ENCODE assay signal across 8 cellular contexts in the genomic region with DNA sequence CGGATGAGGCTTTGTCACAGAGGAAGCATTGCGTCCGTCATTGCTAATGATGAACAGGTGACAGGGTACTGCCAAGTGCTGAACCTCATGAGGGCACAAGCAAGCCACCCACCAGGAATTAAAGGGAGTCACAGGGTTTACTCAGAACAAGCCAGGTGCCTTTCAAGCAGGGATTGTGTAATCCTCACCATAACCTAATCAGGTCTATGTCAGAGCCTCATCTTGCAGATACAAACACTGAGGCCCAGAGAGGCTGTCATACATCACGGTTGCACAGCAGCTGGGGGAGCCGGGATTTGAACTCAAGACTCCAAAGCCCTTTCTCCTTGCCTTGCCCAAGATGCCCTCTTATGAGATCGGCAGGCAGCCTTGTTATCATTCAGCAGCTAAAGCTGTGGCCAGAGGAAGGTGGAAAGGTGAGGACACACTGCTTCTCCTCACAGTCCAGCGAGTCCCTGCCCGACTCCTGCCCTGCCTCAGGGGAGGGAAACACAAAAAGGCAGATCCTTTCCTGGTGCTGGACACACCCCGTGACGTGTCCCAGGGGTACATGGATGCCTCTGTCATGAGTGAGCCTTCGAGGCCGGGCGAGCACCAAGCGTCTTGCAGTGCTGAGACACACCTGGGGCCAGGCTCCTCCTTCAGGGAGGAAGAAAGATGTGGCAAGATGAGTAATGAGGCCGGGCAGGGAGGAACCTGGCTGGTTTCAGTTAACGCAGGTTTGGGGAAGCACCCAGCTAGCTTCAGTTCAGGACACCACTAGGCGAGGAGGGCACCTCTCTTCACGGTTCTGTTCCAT.
DNase-seq lines count a peak whose midpoint lies in the region; ATAC-seq and TF ChIP-seq lines count a peak whose summit lies in the region.

No MANE protein-coding gene starts in this region.

- DNase-seq in GM12864 (ENCODE audit: low read depth) (peak; percentile 68), epithelial cell of esophagus (ENCODE audit: low read depth) (peak; percentile 100), DMS153 treated with DMSO at 0.1 percent for 48 hours (lab: John Stamatoyannopoulos, UW; ENCODE audit: unreplicated experiment) (no peak), middle frontal gyrus (ENCODE audit: extremely low spot score, low spot score) (no peak), iPS-NIHi7 (ENCODE audit: extremely low spot score) (no peak), occipital lobe (lab: John Stamatoyannopoulos, UW) (no peak)

- TF ChIP-seq CTCF in GM12864 (IDR thresholded peaks at IDR 0.05; ENCODE audit: low read depth, low read length, missing control alignments): no peak
- peak; percentile 30 for TF ChIP-seq CTCF in epithelial cell of esophagus (IDR thresholded peaks at IDR 0.05; ENCODE audit: insufficient read depth, low read depth, low read length, missing control alignments)

- ATAC-seq in GM21360 (IDR thresholded peaks at IDR 0.05; ENCODE audit: unreplicated experiment): peak; percentile 72
- peak; percentile 72 for ATAC-seq in HG03521 (IDR thresholded peaks at IDR 0.05; ENCODE audit: unreplicated experiment)

- H3K4me3 ChIP-seq in GM12864 (ENCODE audit: low read depth, low read length): no peak overlapping the region
- H3K4me3 ChIP-seq in epithelial cell of esophagus (ENCODE audit: low read length): no peak overlapping the region

Comparison
In these comparisons a context has a peak if more than half of its experiments do, and no peak if none do; other contexts are left out.
1. DNase-seq: peak in GM12864 (single experiment) and epithelial cell of esophagus (single experiment); none in DMS153 treated with DMSO at 0.1 percent for 48 hours (single experiment), middle frontal gyrus (single experiment), iPS-NIHi7 (single experiment) and occipital lobe (single experiment).